Comparison of ENCODE assay signal across 8 cellular contexts in genomic region chr4:6470502-6471302, GRCh38. TPM values are rescaled to one million over a fixed set of nuclear protein-coding genes. Genes with fewer than 3 reads are reported as not detected.
DNase-seq lines count a peak whose midpoint lies in the region; ATAC-seq and TF ChIP-seq lines count a peak whose summit lies in the region.

No MANE protein-coding gene starts in this region.

- H3K27me3 Mint-ChIP-seq in stimulated activated naive B cell treated with anti-CD40 and anti-IgM and Interleukin-4, amounts not matched to agents 10 μg/mL and 1 μg/mL and 100 μg/mL, for 72 hours = peaks cover 66 to 68% of the 10 kb centered on the region in 2 donors

- ATAC-seq in stimulated activated naive B cell treated with anti-CD40 and anti-IgM and Interleukin-4, amounts not matched to agents 10 μg/mL and 1 μg/mL and 100 μg/mL, for 72 hours (replicated peaks) = peak; percentile 26 to 34
- ATAC-seq in GM21576 (IDR thresholded peaks at IDR 0.05; ENCODE audit: unreplicated experiment) (no peak), HG02840 (IDR thresholded peaks at IDR 0.05; ENCODE audit: low FRiP score, unreplicated experiment) (no peak)

- no peaks in the 10 kb centered on the region for H3K36me3 Mint-ChIP-seq in stimulated activated naive B cell treated with anti-CD40 and anti-IgM and Interleukin-4, amounts not matched to agents 10 μg/mL and 1 μg/mL and 100 μg/mL, for 72 hours

- peak overlapping the region; percentile 18 to 30 for H3K4me3 Mint-ChIP-seq in stimulated activated naive B cell treated with anti-CD40 and anti-IgM and Interleukin-4, amounts not matched to agents 10 μg/mL and 1 μg/mL and 100 μg/mL, for 72 hours

- TF ChIP-seq CTCF in choroid plexus epithelial cell (conservative IDR thresholded peaks at IDR 0.05; ENCODE audit: low read depth, low read length) (no peak), kidney epithelial cell (IDR thresholded peaks at IDR 0.05; ENCODE audit: insufficient read depth, low read length, poor library complexity, severe bottlenecking) (no peak)

- peak overlapping the region; percentile 37 for H3K27ac Mint-ChIP-seq in stimulated activated naive B cell treated with anti-CD40 and anti-IgM and Interleukin-4, amounts not matched to agents 10 μg/mL and 1 μg/mL and 100 μg/mL, for 72 hours

- peaks cover 0 to 3% of the 10 kb centered on the region in 2 donors for H3K4me1 Mint-ChIP-seq in stimulated activated naive B cell treated with anti-CD40 and anti-IgM and Interleukin-4, amounts not matched to agents 10 μg/mL and 1 μg/mL and 100 μg/mL, for 72 hours

- no peaks in the 10 kb centered on the region for H3K36me3 ChIP-seq in kidney epithelial cell (ENCODE audit: control insufficient read depth, insufficient read depth, low read length)

- DNase-seq in D341Med (ENCODE audit: low spot score) (peak; percentile 77), NCI-H2196 treated with DMSO at 0.1 percent for 48 hours (lab: John Stamatoyannopoulos, UW; ENCODE audit: unreplicated experiment) (peak; percentile 17), choroid plexus epithelial cell (ENCODE audit: low read depth) (peak; percentile 30), kidney epithelial cell (ENCODE audit: low read depth) (no peak), NCI-H187 treated with DMSO at 0.1 percent for 48 hours (lab: John Stamatoyannopoulos, UW) (no peak)
- DNase-seq in stimulated activated naive B cell treated with anti-CD40 and anti-IgM and Interleukin-4, amounts not matched to agents 10 μg/mL and 1 μg/mL and 100 μg/mL, for 72 hours = no peak

- peak overlapping the region; percentile 48 for H3K4me3 ChIP-seq in choroid plexus epithelial cell (ENCODE audit: low read depth, low read length)
- peak overlapping the region; percentile 17 for H3K4me3 ChIP-seq in kidney epithelial cell (ENCODE audit: low read depth, low read length)

- H3K27me3 ChIP-seq in kidney epithelial cell (ENCODE audit: control insufficient read depth, insufficient read depth, low read length) = peaks cover 53% of the 10 kb centered on the region

- H3K9me3 Mint-ChIP-seq in stimulated activated naive B cell treated with anti-CD40 and anti-IgM and Interleukin-4, amounts not matched to agents 10 μg/mL and 1 μg/mL and 100 μg/mL, for 72 hours = peaks cover 0 to 3% of the 10 kb centered on the region in 2 donors

RNA-seq across cellular contexts. Expression of gene PPP2R2C, which starts 1.7 kb away (rescaled TPM):
- total RNA-seq in kidney epithelial cell = not detected in 2 replicates

Comparison
In these comparisons a context has a peak if more than half of its experiments do, and no peak if none do; other contexts are left out.
1. DNase-seq: peak in D341Med (single experiment), NCI-H2196 treated with DMSO at 0.1 percent for 48 hours (single experiment) and choroid plexus epithelial cell (single experiment); none in kidney epithelial cell (single experiment), stimulated activated naive B cell treated with anti-CD40 and anti-IgM and Interleukin-4, amounts not matched to agents 10 μg/mL and 1 μg/mL and 100 μg/mL, for 72 hours (single experiment) and NCI-H187 treated with DMSO at 0.1 percent for 48 hours (single experiment).
2. ATAC-seq: peak in stimulated activated naive B cell treated with anti-CD40 and anti-IgM and Interleukin-4, amounts not matched to agents 10 μg/mL and 1 μg/mL and 100 μg/mL, for 72 hours (2 of 2); none in GM21576 (single experiment) and HG02840 (single experiment).